Comparison of ENCODE assay signal across 8 cellular contexts in genomic region chr15:74937226-74937601, GRCh38. TPM values are rescaled to one million over a fixed set of nuclear protein-coding genes. Genes with fewer than 3 reads are reported as not detected.
DNase-seq lines count a peak whose midpoint lies in the region; ATAC-seq and TF ChIP-seq lines count a peak whose summit lies in the region.

No MANE protein-coding gene starts in this region.

- peaks cover 17 to 52% (median 31%) of the 10 kb centered on the region in 4 donors for H3K4me1 Mint-ChIP-seq in CD4-positive, CD25-positive, alpha-beta regulatory T cell
- H3K4me1 Mint-ChIP-seq in IgD-negative memory B cell: peaks cover 20 to 24% (median 20%) of the 10 kb centered on the region in 3 donors

- no peak for DNase-seq in CD4-positive, CD25-positive, alpha-beta regulatory T cell
- no peak for DNase-seq in astrocyte of the cerebellum (ENCODE audit: low read depth)
- DNase-seq in left kidney (ENCODE audit: low read depth, low spot score): peak; percentile 61
- no peak for DNase-seq in thyroid gland
- DNase-seq in NCI-H2029 treated with DMSO at 0.1 percent for 48 hours (lab: John Stamatoyannopoulos, UW): no peak
- no peak for DNase-seq in central memory CD4-positive, alpha-beta T cell
- no peak for DNase-seq in activated effector memory CD4-positive, alpha-beta T cell treated with Interleukin-2 at 50 U/mL for 16 hours

- H3K4me3 Mint-ChIP-seq in CD4-positive, CD25-positive, alpha-beta regulatory T cell: peak overlapping the region; percentile 94 to 97 (median 94)
- H3K4me3 Mint-ChIP-seq in IgD-negative memory B cell: peak overlapping the region; percentile 89 to 99 (median 98)

- TF ChIP-seq CTCF in astrocyte of the cerebellum (IDR thresholded peaks at IDR 0.05; ENCODE audit: low read depth, low read length, missing control alignments): no peak
- TF ChIP-seq CTCF in thyroid gland (IDR thresholded peaks at IDR 0.05): no peak

- no peaks in the 10 kb centered on the region for H3K9me3 Mint-ChIP-seq in CD4-positive, CD25-positive, alpha-beta regulatory T cell
- H3K9me3 Mint-ChIP-seq in IgD-negative memory B cell: no peaks in the 10 kb centered on the region

- no peak for TF ChIP-seq POLR2A in thyroid gland (IDR thresholded peaks at IDR 0.05)

- H3K36me3 ChIP-seq in CD4-positive, CD25-positive, alpha-beta regulatory T cell (ENCODE audit: control insufficient read depth, insufficient read depth, low read length): no peaks in the 10 kb centered on the region
- H3K36me3 ChIP-seq in thyroid gland: no peaks in the 10 kb centered on the region

- H3K27me3 ChIP-seq in CD4-positive, CD25-positive, alpha-beta regulatory T cell (ENCODE audit: control insufficient read depth, insufficient read depth, low read length): no peaks in the 10 kb centered on the region
- no peaks in the 10 kb centered on the region for H3K27me3 ChIP-seq in thyroid gland

- H3K27ac ChIP-seq in CD4-positive, CD25-positive, alpha-beta regulatory T cell (ENCODE audit: insufficient read depth, low read length, poor library complexity, severe bottlenecking): peak overlapping the region; percentile 74
- H3K27ac ChIP-seq in thyroid gland: peak overlapping the region; percentile 92 to 96 (median 94)

- in situ Hi-C loops in astrocyte of the cerebellum (cut with HindIII; ENCODE audit: low sequenced_read_pairs): no loop called here

- peak overlapping the region; percentile 52 to 89 (median 77) for H3K27ac Mint-ChIP-seq in CD4-positive, CD25-positive, alpha-beta regulatory T cell
- peak overlapping the region; percentile 25 to 95 (median 90) for H3K27ac Mint-ChIP-seq in IgD-negative memory B cell

- peaks cover 42% of the 10 kb centered on the region for H3K4me1 ChIP-seq in CD4-positive, CD25-positive, alpha-beta regulatory T cell (ENCODE audit: control insufficient read depth, insufficient read depth, low read length, poor library complexity, severe bottlenecking)
- peaks cover 4 to 24% of the 10 kb centered on the region in 2 donors for H3K4me1 ChIP-seq in thyroid gland

- no peak for ATAC-seq in CD4-positive, CD25-positive, alpha-beta regulatory T cell (ENCODE audit: low read depth in 2 of 2)

- peaks cover 5% of the 10 kb centered on the region for H3K27me3 Mint-ChIP-seq in CD4-positive, CD25-positive, alpha-beta regulatory T cell
- no peaks in the 10 kb centered on the region for H3K27me3 Mint-ChIP-seq in IgD-negative memory B cell

- peak overlapping the region; percentile 98 for H3K4me3 ChIP-seq in CD4-positive, CD25-positive, alpha-beta regulatory T cell (ENCODE audit: low read depth, low read length)
- H3K4me3 ChIP-seq in astrocyte of the cerebellum (ENCODE audit: low read depth, low read length): peak overlapping the region; percentile 87
- peak overlapping the region; percentile 82 to 99 (median 98) for H3K4me3 ChIP-seq in thyroid gland (replicated peaks in 1 of 3)

- intact Hi-C loops in thyroid gland (cut with DNase I): no loop called here

- WGBS in thyroid gland, 2 donors: 0 to 1% methylated on average over 12 to 20 of the region's 20 CpGs

- H3K36me3 Mint-ChIP-seq in CD4-positive, CD25-positive, alpha-beta regulatory T cell: peaks cover 3% of the 10 kb centered on the region
- H3K36me3 Mint-ChIP-seq in IgD-negative memory B cell: no peaks in the 10 kb centered on the region

- H3K9me3 ChIP-seq in CD4-positive, CD25-positive, alpha-beta regulatory T cell (ENCODE audit: control insufficient read depth in 2 of 2, low read length in 2 of 2): no peaks in the 10 kb centered on the region
- H3K9me3 ChIP-seq in thyroid gland: no peaks in the 10 kb centered on the region

RNA-seq across cellular contexts. Expression of gene COX5A, which starts 0.7 kb away (rescaled TPM):
- total RNA-seq in CD4-positive, CD25-positive, alpha-beta regulatory T cell: 91.8 TPM
- polyA plus RNA-seq in CD4-positive, CD25-positive, alpha-beta regulatory T cell: 100 to 1,000 TPM; 383 to 512 (median 449) TPM
- 325 TPM for polyA plus RNA-seq in IgD-negative memory B cell
- 100 to 1,000 TPM; 103 to 235 (median 166) TPM for total RNA-seq in thyroid gland

RNA-seq across cellular contexts. Expression of gene RPP25, which starts 19.4 kb away (rescaled TPM):
- total RNA-seq in CD4-positive, CD25-positive, alpha-beta regulatory T cell: 0.54 TPM
- 1 to 10 TPM; 1.6 to 4.6 (median 2.8) TPM for polyA plus RNA-seq in CD4-positive, CD25-positive, alpha-beta regulatory T cell
- 4.9 TPM for polyA plus RNA-seq in IgD-negative memory B cell
- 10 to 100 TPM; 14.2 to 23.1 (median 16.4) TPM for total RNA-seq in thyroid gland

RNA-seq across cellular contexts. Expression of gene FAM219B, which starts 30.6 kb away (rescaled TPM):
- 79.7 TPM for total RNA-seq in CD4-positive, CD25-positive, alpha-beta regulatory T cell
- 10 to 100 TPM; 22.0 to 26.9 (median 24.8) TPM for polyA plus RNA-seq in CD4-positive, CD25-positive, alpha-beta regulatory T cell
- polyA plus RNA-seq in IgD-negative memory B cell: 42.7 TPM
- total RNA-seq in thyroid gland: 100 to 1,000 TPM in 1 of 4 donors, 10 to 100 TPM in 3; 72.1 to 136 (median 88.2) TPM

RNA-seq across cellular contexts. Expression of gene MPI, which starts 47.4 kb away (rescaled TPM):
- total RNA-seq in CD4-positive, CD25-positive, alpha-beta regulatory T cell: 49.6 TPM
- polyA plus RNA-seq in CD4-positive, CD25-positive, alpha-beta regulatory T cell: 100 to 1,000 TPM in 2 of 4 donors, 10 to 100 TPM in 2; 77.2 to 108 (median 100.0) TPM
- 43.0 TPM for polyA plus RNA-seq in IgD-negative memory B cell
- total RNA-seq in thyroid gland: 10 to 100 TPM; 72.2 to 91.1 (median 88.5) TPM

RNA-seq across cellular contexts. Expression of gene SCAMP5, which starts 58.1 kb away (rescaled TPM):
- total RNA-seq in CD4-positive, CD25-positive, alpha-beta regulatory T cell: 1.3 TPM
- polyA plus RNA-seq in CD4-positive, CD25-positive, alpha-beta regulatory T cell: under 1 TPM in 2 of 4 donors, not detected in 2; 0.20 to 0.25 TPM
- polyA plus RNA-seq in IgD-negative memory B cell: 0.24 TPM
- total RNA-seq in thyroid gland: 10 to 100 TPM in 2 of 4 donors, 1 to 10 TPM in 2; 7.6 to 16.7 (median 10.1) TPM
